ENCODE assay signal across 21 cellular contexts in the genomic region with DNA sequence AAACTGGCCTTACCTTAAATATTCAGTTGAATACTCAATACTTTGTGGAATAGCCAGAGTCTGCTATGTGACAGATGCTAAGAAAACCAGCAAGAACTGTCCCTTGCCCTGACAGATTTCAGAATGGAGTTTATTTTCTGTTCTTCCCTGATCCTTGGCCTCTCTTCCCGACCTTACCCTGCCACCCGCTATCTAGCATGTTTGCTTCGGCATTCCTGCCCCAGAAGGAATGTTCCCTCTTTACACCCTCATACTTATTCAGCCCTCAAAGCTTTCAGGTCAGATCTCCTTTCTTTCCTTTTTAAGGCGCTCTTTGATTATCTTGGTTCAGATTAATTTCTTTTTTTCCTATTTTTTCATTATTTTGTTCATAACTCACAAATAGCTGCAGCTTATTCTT. TPM values are rescaled to one million over a fixed set of nuclear protein-coding genes. Genes with fewer than 3 reads are reported as not detected.
DNase-seq lines count a peak whose midpoint lies in the region; ATAC-seq and TF ChIP-seq lines count a peak whose summit lies in the region.
"Had no signal": no experiment of that assay in that cellular context is flagged by ENCODE, and none has a peak within 500 bp of the region (broad histone marks: within the 10 kb centered on the region; RNA-seq: fewer than 3 reads in every experiment).

No MANE protein-coding gene starts in this region.

- no peak for ATAC-seq in CD4-positive, CD25-positive, alpha-beta regulatory T cell (ENCODE audit: low read depth in 2 of 2)
- no peak for ATAC-seq in naive thymus-derived CD8-positive, alpha-beta T cell
- ATAC-seq: effector memory CD8-positive, alpha-beta T cell; PC-3; sciatic nerve had no signal

- BruUV-seq in Caco-2 (replicated peaks; lab: Mats Ljungman, UMichigan): no TSS peak

- TF ChIP-seq CTCF in Caco-2 (IDR thresholded peaks at IDR 0.05; ENCODE audit: insufficient read depth in 1 of 2, low read depth in 1 of 2, low read length in 1 of 2, severe bottlenecking in 1 of 2, unreplicated experiment in 1 of 2) (no peak), adrenal gland (IDR thresholded peaks at IDR 0.05) (no peak), ascending aorta (IDR thresholded peaks at IDR 0.05) (no peak)

- H3K27me3 ChIP-seq in CD4-positive, CD25-positive, alpha-beta regulatory T cell (ENCODE audit: control insufficient read depth, insufficient read depth, low read length): no peaks in the 10 kb centered on the region
- H3K27me3 ChIP-seq in Caco-2 (replicated peaks; ENCODE audit: control insufficient read depth, insufficient read depth, low read length) (no peaks in the 10 kb centered on the region), adrenal gland (no peaks in the 10 kb centered on the region), ascending aorta (no peaks in the 10 kb centered on the region), H7 (ENCODE audit: control insufficient read depth, insufficient read depth, low read length) (no peaks in the 10 kb centered on the region)
- H3K27me3 ChIP-seq: MG63, thyroid gland had no signal

- no peak overlapping the region for H3K27ac ChIP-seq in CD4-positive, CD25-positive, alpha-beta regulatory T cell (ENCODE audit: insufficient read depth, low read length, poor library complexity, severe bottlenecking)
- H3K27ac ChIP-seq in adrenal gland (peak overlapping the region in 2 of 5 donors; percentile 9 to 60), ascending aorta (peak overlapping the region in 1 of 2 donors; percentile 47)

- no peak for DNase-seq in CD4-positive, CD25-positive, alpha-beta regulatory T cell
- peak in 1 of 2 experiments; percentile 57 for DNase-seq in Caco-2
- DNase-seq in naive thymus-derived CD8-positive, alpha-beta T cell: no peak
- DNase-seq in adrenal gland: no peak
- no peak for DNase-seq in DMS79 (lab: John Stamatoyannopoulos, UW)
- no peak for DNase-seq in ascending aorta (ENCODE audit: low spot score in 2 of 2)
- no peak for DNase-seq in H7
- DNase-seq: activated naive CD4-positive, alpha-beta T cell treated with anti-CD3 and anti-CD28 coated beads, Interleukin-2, amount 10 ng/mL, durations not matched to agents 7 days and 5 days; effector memory CD8-positive, alpha-beta T cell; MG63; NCI-H2029 treated with DMSO at 0.1 percent for 48 hours; stimulated activated CD4-positive, alpha-beta T cell treated with anti-CD3 and anti-CD28 coated beads, Interleukin-4, amount 100 ng/mL, for 1 hour; stimulated activated CD8-positive, alpha-beta memory T cell treated with anti-CD3 and anti-CD28 coated beads, Interleukin-4, amount 100 ng/mL, for 48 hours; thyroid gland had no signal

- no peak overlapping the region for H3K4me3 ChIP-seq in CD4-positive, CD25-positive, alpha-beta regulatory T cell (ENCODE audit: low read depth, low read length)
- no peak overlapping the region for H3K4me3 ChIP-seq in Caco-2 (ENCODE audit: low read depth, low read length)
- H3K4me3 ChIP-seq in adrenal gland: no peak overlapping the region
- H3K4me3 ChIP-seq in ascending aorta: no peak overlapping the region
- H3K4me3 ChIP-seq in H7 (ENCODE audit: insufficient read depth, low read depth, low read length): no peak overlapping the region
- H3K4me3 ChIP-seq: MG63, thyroid gland had no signal

- POLR2A ChIA-PET in Caco-2 (lab: Charles Lee): no interaction called here
- POLR2A ChIA-PET in naive thymus-derived CD8-positive, alpha-beta T cell (lab: Charles Lee): no interaction called here

- H3K27ac Mint-ChIP-seq in CD4-positive, CD25-positive, alpha-beta regulatory T cell: peak overlapping the region in 2 of 3 donors; percentile 57 to 89
- H3K27ac Mint-ChIP-seq in Caco-2 (ENCODE audit: unreplicated experiment): peak overlapping the region; percentile 78
- H3K27ac Mint-ChIP-seq in dendritic cell treated with granulocyte-macrophage colony-stimulating factor and Interleukin-4, amounts not matched to agents 40 ng/mL and 50 ng/mL, for 4 days: peak overlapping the region; percentile 51
- H3K27ac Mint-ChIP-seq in naive thymus-derived CD8-positive, alpha-beta T cell: peak overlapping the region in 7 of 10 donors; percentile 19 to 91 (median 64)

- peaks cover 47 to 100% (median 92%) of the 10 kb centered on the region in 4 donors for H3K4me1 Mint-ChIP-seq in CD4-positive, CD25-positive, alpha-beta regulatory T cell
- H3K4me1 Mint-ChIP-seq in Caco-2 (ENCODE audit: low read depth, unreplicated experiment): peaks cover 69% of the 10 kb centered on the region
- peaks cover 100% of the 10 kb centered on the region for H3K4me1 Mint-ChIP-seq in dendritic cell treated with granulocyte-macrophage colony-stimulating factor and Interleukin-4, amounts not matched to agents 40 ng/mL and 50 ng/mL, for 4 days (ENCODE audit: low read depth)
- peaks cover 68 to 100% (median 98%) of the 10 kb centered on the region in 4 donors for H3K4me1 Mint-ChIP-seq in naive thymus-derived CD8-positive, alpha-beta T cell

- 47 to 61% (median 55%) methylated on average over 3 to 4 of the region's 4 CpGs for WGBS in adrenal gland, 4 donors

- H3K9me3 ChIP-seq in CD4-positive, CD25-positive, alpha-beta regulatory T cell (ENCODE audit: control insufficient read depth in 2 of 2, low read length in 2 of 2): no peaks in the 10 kb centered on the region
- no peaks in the 10 kb centered on the region for H3K9me3 ChIP-seq in Caco-2
- no peaks in the 10 kb centered on the region for H3K9me3 ChIP-seq in adrenal gland (replicated peaks in 1 of 3)
- no peaks in the 10 kb centered on the region for H3K9me3 ChIP-seq in ascending aorta
- H3K9me3 ChIP-seq: MG63, thyroid gland had no signal

- H3K36me3 ChIP-seq in CD4-positive, CD25-positive, alpha-beta regulatory T cell (ENCODE audit: control insufficient read depth, insufficient read depth, low read length): peaks cover 2% of the 10 kb centered on the region
- H3K36me3 ChIP-seq in Caco-2 (ENCODE audit: control insufficient read depth, insufficient read depth, low read length): no peaks in the 10 kb centered on the region
- H3K36me3 ChIP-seq in adrenal gland (replicated peaks in 1 of 2): no peaks in the 10 kb centered on the region
- H3K36me3 ChIP-seq in ascending aorta: no peaks in the 10 kb centered on the region
- H3K36me3 ChIP-seq in H7 (replicated peaks; ENCODE audit: control insufficient read depth, insufficient read depth, low read length): no peaks in the 10 kb centered on the region
- H3K36me3 ChIP-seq: MG63, thyroid gland had no signal

- CTCF ChIA-PET in Caco-2 (lab: Charles Lee): interaction anchor here (0.7 to 1.4 kb wide), 2 partner anchors 60 to 98 kb away, joined by 3 read pairs; no protein-coding TSS in a partner anchor

- peaks cover 98% of the 10 kb centered on the region for H3K4me1 ChIP-seq in CD4-positive, CD25-positive, alpha-beta regulatory T cell (ENCODE audit: control insufficient read depth, insufficient read depth, low read length, poor library complexity, severe bottlenecking)
- peaks cover 58% of the 10 kb centered on the region for H3K4me1 ChIP-seq in Caco-2
- peaks cover 75 to 97% of the 10 kb centered on the region in 2 donors for H3K4me1 ChIP-seq in adrenal gland (replicated peaks in 1 of 2)
- peaks cover 22 to 69% of the 10 kb centered on the region in 2 donors for H3K4me1 ChIP-seq in ascending aorta

- H3K36me3 Mint-ChIP-seq in CD4-positive, CD25-positive, alpha-beta regulatory T cell: peaks cover 10% of the 10 kb centered on the region
- H3K36me3 Mint-ChIP-seq in Caco-2 (ENCODE audit: insufficient read depth, unreplicated experiment): no peaks in the 10 kb centered on the region
- H3K36me3 Mint-ChIP-seq in dendritic cell treated with granulocyte-macrophage colony-stimulating factor and Interleukin-4, amounts not matched to agents 40 ng/mL and 50 ng/mL, for 4 days (ENCODE audit: low read depth): peaks cover 28% of the 10 kb centered on the region
- peaks cover 0 to 3% (median 0%) of the 10 kb centered on the region in 3 donors for H3K36me3 Mint-ChIP-seq in naive thymus-derived CD8-positive, alpha-beta T cell

- H3K9me3 Mint-ChIP-seq in CD4-positive, CD25-positive, alpha-beta regulatory T cell: no peaks in the 10 kb centered on the region
- H3K9me3 Mint-ChIP-seq in Caco-2 (ENCODE audit: unreplicated experiment): no peaks in the 10 kb centered on the region
- no peaks in the 10 kb centered on the region for H3K9me3 Mint-ChIP-seq in dendritic cell treated with granulocyte-macrophage colony-stimulating factor and Interleukin-4, amounts not matched to agents 40 ng/mL and 50 ng/mL, for 4 days
- no peaks in the 10 kb centered on the region for H3K9me3 Mint-ChIP-seq in naive thymus-derived CD8-positive, alpha-beta T cell
- H3K9me3 Mint-ChIP-seq: activated naive CD4-positive, alpha-beta T cell treated with anti-CD3 and anti-CD28 coated beads, Interleukin-2, amount 10 ng/mL, durations not matched to agents 7 days and 5 days; effector memory CD8-positive, alpha-beta T cell had no signal

- H3K27me3 Mint-ChIP-seq in CD4-positive, CD25-positive, alpha-beta regulatory T cell: no peaks in the 10 kb centered on the region
- no peaks in the 10 kb centered on the region for H3K27me3 Mint-ChIP-seq in Caco-2 (ENCODE audit: insufficient read depth, unreplicated experiment)
- no peaks in the 10 kb centered on the region for H3K27me3 Mint-ChIP-seq in dendritic cell treated with granulocyte-macrophage colony-stimulating factor and Interleukin-4, amounts not matched to agents 40 ng/mL and 50 ng/mL, for 4 days
- no peaks in the 10 kb centered on the region for H3K27me3 Mint-ChIP-seq in naive thymus-derived CD8-positive, alpha-beta T cell
- H3K27me3 Mint-ChIP-seq: activated naive CD4-positive, alpha-beta T cell treated with anti-CD3 and anti-CD28 coated beads, Interleukin-2, amount 10 ng/mL, durations not matched to agents 7 days and 5 days; effector memory CD8-positive, alpha-beta T cell had no signal

- peak overlapping the region in 3 of 4 donors; percentile 13 to 49 (median 35) for H3K4me3 Mint-ChIP-seq in CD4-positive, CD25-positive, alpha-beta regulatory T cell
- H3K4me3 Mint-ChIP-seq in Caco-2 (ENCODE audit: unreplicated experiment): peak overlapping the region; percentile 49
- no peak overlapping the region for H3K4me3 Mint-ChIP-seq in dendritic cell treated with granulocyte-macrophage colony-stimulating factor and Interleukin-4, amounts not matched to agents 40 ng/mL and 50 ng/mL, for 4 days
- H3K4me3 Mint-ChIP-seq in naive thymus-derived CD8-positive, alpha-beta T cell: no peak overlapping the region
- H3K4me3 Mint-ChIP-seq: activated naive CD4-positive, alpha-beta T cell treated with anti-CD3 and anti-CD28 coated beads, Interleukin-2, amount 10 ng/mL, durations not matched to agents 7 days and 5 days; effector memory CD8-positive, alpha-beta T cell had no signal

- TF ChIP-seq POLR2A in adrenal gland (IDR thresholded peaks at IDR 0.05): no peak

- intact Hi-C loops in Caco-2 (cut with micrococcal nuclease; ENCODE audit: unreplicated experiment): loop anchor here (2.0 kb wide), 2 partner anchors 16 to 20 kb away; no protein-coding TSS in a partner anchor
- intact Hi-C loops in dendritic cell treated with granulocyte-macrophage colony-stimulating factor and Interleukin-4, amounts not matched to agents 40 ng/mL and 50 ng/mL, for 4 days (cut with micrococcal nuclease): no loop called here
- intact Hi-C loops in adrenal gland (cut with DNase I): no loop called here
- intact Hi-C loops in ascending aorta (cut with DNase I): no loop called here

RNA-seq across cellular contexts. Expression of a gene that starts 21.8 kb away (rescaled TPM):
- total RNA-seq in CD4-positive, CD25-positive, alpha-beta regulatory T cell: 101 TPM
- polyA plus RNA-seq in CD4-positive, CD25-positive, alpha-beta regulatory T cell: 10 to 100 TPM in 1 of 4 donors, 1 to 10 TPM in 3; 7.7 to 15.2 (median 9.0) TPM
- total RNA-seq in Caco-2 (2022) (16.6 and 21.5 TPM in 2 replicates), adrenal gland (10 to 100 TPM; 33.3 to 75.5 (median 52.0) TPM), ascending aorta (23.3 TPM)
- 10 to 100 TPM; 34.7 to 38.8 TPM for total RNA-seq in naive thymus-derived CD8-positive, alpha-beta T cell
- 1 to 10 TPM; 4.5 to 6.8 (median 5.6) TPM for polyA plus RNA-seq in naive thymus-derived CD8-positive, alpha-beta T cell
- polyA plus RNA-seq in adrenal gland: 10 to 100 TPM in 1 of 3 donors, 1 to 10 TPM in 2; 7.8 to 22.8 (median 9.3) TPM
- 0.70 and 1.1 TPM in 2 replicates for total RNA-seq in H7 (2014; rRNA removed; shearing (Covaris generic))

RNA-seq across cellular contexts. Expression of a gene that starts 58.6 kb away (rescaled TPM):
- not detected for total RNA-seq in CD4-positive, CD25-positive, alpha-beta regulatory T cell
- polyA plus RNA-seq in CD4-positive, CD25-positive, alpha-beta regulatory T cell: not detected
- total RNA-seq in Caco-2 (2022) (0.56 and 0.82 TPM in 2 replicates), adrenal gland (under 1 TPM in 6 of 8 donors, not detected in 2; 0.04 to 0.61 (median 0.34) TPM), ascending aorta (not detected)
- total RNA-seq in naive thymus-derived CD8-positive, alpha-beta T cell: not detected
- not detected for polyA plus RNA-seq in naive thymus-derived CD8-positive, alpha-beta T cell
- under 1 TPM in 2 of 3 donors, not detected in 1; 0.07 to 0.40 TPM for polyA plus RNA-seq in adrenal gland
- total RNA-seq in H7 (2014; rRNA removed; shearing (Covaris generic)): 0.04 and 0.17 TPM in 2 replicates
- total RNA-seq: bronchial epithelial cell, Daoy, HT1080, liver, PC-3, sciatic nerve, thyroid gland had no signal

Comparison
In these comparisons a context has a peak if more than half of its experiments do, and no peak if none do; other contexts are left out.
1. H3K4me3 Mint-ChIP-seq: peak in CD4-positive, CD25-positive, alpha-beta regulatory T cell (3 of 4) and Caco-2 (single experiment); none in dendritic cell treated with granulocyte-macrophage colony-stimulating factor and Interleukin-4, amounts not matched to agents 40 ng/mL and 50 ng/mL, for 4 days (single experiment) and naive thymus-derived CD8-positive, alpha-beta T cell (0 of 10).
2. Peak in every context shown above with its lines, with median percentiles within 50 percentile points of each other: H3K27ac Mint-ChIP-seq.